ENCODE assay signal across 15 cellular contexts in genomic region chr9:77021289-77021927, GRCh38. TPM values are rescaled to one million over a fixed set of nuclear protein-coding genes. Genes with fewer than 3 reads are reported as not detected.
DNase-seq lines count a peak whose midpoint lies in the region; ATAC-seq and TF ChIP-seq lines count a peak whose summit lies in the region.
"Had no signal": no experiment of that assay in that cellular context is flagged by ENCODE, and none has a peak within 500 bp of the region (broad histone marks: within the 10 kb centered on the region; RNA-seq: fewer than 3 reads in every experiment).

No MANE protein-coding gene starts in this region.

- H3K9ac ChIP-seq in iPS-18a (ENCODE audit: low read length): no peak overlapping the region
- H3K9ac ChIP-seq in GM23248: no peak overlapping the region

- no peak for DNase-seq in CD4-positive, CD25-positive, alpha-beta regulatory T cell
- DNase-seq in kidney glomerular epithelial cell (lab: John Stamatoyannopoulos, UW): no peak
- DNase-seq in GM23248: no peak
- no peak for DNase-seq in NCI-H1417 treated with DMSO at 0.1 percent for 48 hours (lab: John Stamatoyannopoulos, UW)
- DNase-seq: adrenal gland; CD8-positive, alpha-beta T cell; colonic mucosa; NCI-H1105; NCI-H345 had no signal

- in situ Hi-C loops in GM23248 (cut with MboI): no loop called here

- H3K9me3 ChIP-seq in CD4-positive, CD25-positive, alpha-beta regulatory T cell (ENCODE audit: control insufficient read depth in 2 of 2, low read length in 2 of 2): no peaks in the 10 kb centered on the region
- H3K9me3 ChIP-seq in iPS-18a (ENCODE audit: control insufficient read depth, low read depth, low read length) (no peaks in the 10 kb centered on the region), GM23248 (ENCODE audit: low read depth) (no peaks in the 10 kb centered on the region)
- H3K9me3 ChIP-seq: adrenal gland, colonic mucosa had no signal

- no peak overlapping the region for H3K27ac Mint-ChIP-seq in CD4-positive, CD25-positive, alpha-beta regulatory T cell
- no peak overlapping the region for H3K27ac Mint-ChIP-seq in activated T-helper 17 cell treated with anti-CD3 and anti-CD28 coated beads, Interleukin-2, amount 50 U/mL, for 72 hours
- H3K27ac Mint-ChIP-seq: CD8-positive, alpha-beta T cell had no signal

- H3K27me3 ChIP-seq in CD4-positive, CD25-positive, alpha-beta regulatory T cell (ENCODE audit: control insufficient read depth, insufficient read depth, low read length): peaks cover 30% of the 10 kb centered on the region
- peaks cover 89% of the 10 kb centered on the region for H3K27me3 ChIP-seq in iPS-18a (ENCODE audit: control insufficient read depth, insufficient read depth, low read length)
- peaks cover 77% of the 10 kb centered on the region for H3K27me3 ChIP-seq in GM23248 (replicated peaks; ENCODE audit: insufficient read depth)

- H2AFZ ChIP-seq in GM23248: no peak overlapping the region

- H3K27ac ChIP-seq in 22Rv1: peak overlapping the region; percentile 31
- H3K27ac ChIP-seq in CD4-positive, CD25-positive, alpha-beta regulatory T cell (ENCODE audit: insufficient read depth, low read length, poor library complexity, severe bottlenecking): no peak overlapping the region
- H3K27ac ChIP-seq in iPS-18a (ENCODE audit: low read length): no peak overlapping the region
- H3K27ac ChIP-seq in GM23248: no peak overlapping the region
- H3K27ac ChIP-seq: adrenal gland, colonic mucosa had no signal

- peaks cover 74% of the 10 kb centered on the region for H3K27me3 Mint-ChIP-seq in CD4-positive, CD25-positive, alpha-beta regulatory T cell
- peaks cover 66% of the 10 kb centered on the region for H3K27me3 Mint-ChIP-seq in activated T-helper 17 cell treated with anti-CD3 and anti-CD28 coated beads, Interleukin-2, amount 50 U/mL, for 72 hours

- H3K4me3 Mint-ChIP-seq in CD4-positive, CD25-positive, alpha-beta regulatory T cell: peak overlapping the region; percentile 6 to 58 (median 46)
- peak overlapping the region; percentile 41 for H3K4me3 Mint-ChIP-seq in activated T-helper 17 cell treated with anti-CD3 and anti-CD28 coated beads, Interleukin-2, amount 50 U/mL, for 72 hours

- H3K4me1 ChIP-seq in CD4-positive, CD25-positive, alpha-beta regulatory T cell (ENCODE audit: control insufficient read depth, insufficient read depth, low read length, poor library complexity, severe bottlenecking): peaks cover 10% of the 10 kb centered on the region
- H3K4me1 ChIP-seq in iPS-18a (ENCODE audit: control insufficient read depth, low read depth, low read length) (peaks cover 49% of the 10 kb centered on the region), GM23248 (ENCODE audit: insufficient read depth) (no peaks in the 10 kb centered on the region)
- H3K4me1 ChIP-seq: colonic mucosa had no signal

- H3K4me2 ChIP-seq in GM23248 (ENCODE audit: unreplicated experiment): no peak overlapping the region

- no peaks in the 10 kb centered on the region for H3K9me2 ChIP-seq in GM23248 (ENCODE audit: insufficient read depth)

- H3K9me3 Mint-ChIP-seq in CD4-positive, CD25-positive, alpha-beta regulatory T cell: no peaks in the 10 kb centered on the region
- no peaks in the 10 kb centered on the region for H3K9me3 Mint-ChIP-seq in activated T-helper 17 cell treated with anti-CD3 and anti-CD28 coated beads, Interleukin-2, amount 50 U/mL, for 72 hours
- H3K9me3 Mint-ChIP-seq: CD8-positive, alpha-beta T cell had no signal

- ATAC-seq in CD4-positive, CD25-positive, alpha-beta regulatory T cell (ENCODE audit: low read depth in 2 of 2): no peak
- ATAC-seq in activated T-helper 17 cell treated with anti-CD3 and anti-CD28 coated beads, Interleukin-2, amount 50 U/mL, for 72 hours (replicated peaks): no peak
- ATAC-seq: CD8-positive, alpha-beta T cell; sciatic nerve had no signal

- no peaks in the 10 kb centered on the region for H3K36me3 ChIP-seq in CD4-positive, CD25-positive, alpha-beta regulatory T cell (ENCODE audit: control insufficient read depth, insufficient read depth, low read length)
- no peaks in the 10 kb centered on the region for H3K36me3 ChIP-seq in iPS-18a (ENCODE audit: control insufficient read depth, low read depth, low read length)
- H3K36me3 ChIP-seq in GM23248 (ENCODE audit: low read depth): no peaks in the 10 kb centered on the region
- H3K36me3 ChIP-seq: adrenal gland, colonic mucosa had no signal

- WGBS in GM23248 (ENCODE audit: low coverage in 1 of 2, low lambda C conversion rate in 2 of 2, missing lambda C conversion rate in 2 of 2), 2 experiments: 8 to 10% methylated on average over 24 of the region's 24 CpGs

- no peaks in the 10 kb centered on the region for H3K36me3 Mint-ChIP-seq in CD4-positive, CD25-positive, alpha-beta regulatory T cell
- H3K36me3 Mint-ChIP-seq in activated T-helper 17 cell treated with anti-CD3 and anti-CD28 coated beads, Interleukin-2, amount 50 U/mL, for 72 hours (ENCODE audit: low read depth): no peaks in the 10 kb centered on the region
- H3K36me3 Mint-ChIP-seq: CD8-positive, alpha-beta T cell had no signal

- TF ChIP-seq CTCF in 22Rv1 (IDR thresholded peaks at IDR 0.05): no peak

- H3K4me3 ChIP-seq in CD4-positive, CD25-positive, alpha-beta regulatory T cell (ENCODE audit: low read depth, low read length): no peak overlapping the region
- H3K4me3 ChIP-seq in iPS-18a (ENCODE audit: low read length) (peak overlapping the region; percentile 56), GM23248 (no peak overlapping the region)
- H3K4me3 ChIP-seq: adrenal gland, colonic mucosa had no signal

- H4K20me1 ChIP-seq in GM23248 (ENCODE audit: insufficient read depth): no peaks in the 10 kb centered on the region

- H3F3A ChIP-seq in GM23248 (ENCODE audit: insufficient read depth): no peaks in the 10 kb centered on the region

- H3K79me2 ChIP-seq in GM23248 (ENCODE audit: insufficient read depth): no peaks in the 10 kb centered on the region

- peaks cover 0 to 38% (median 15%) of the 10 kb centered on the region in 4 donors for H3K4me1 Mint-ChIP-seq in CD4-positive, CD25-positive, alpha-beta regulatory T cell
- peaks cover 5% of the 10 kb centered on the region for H3K4me1 Mint-ChIP-seq in activated T-helper 17 cell treated with anti-CD3 and anti-CD28 coated beads, Interleukin-2, amount 50 U/mL, for 72 hours

RNA-seq across cellular contexts. Expression of gene FOXB2, which starts 2.0 kb away (rescaled TPM):
- not detected for total RNA-seq in CD4-positive, CD25-positive, alpha-beta regulatory T cell
- not detected for polyA plus RNA-seq in CD4-positive, CD25-positive, alpha-beta regulatory T cell
- total RNA-seq in activated T-helper 17 cell treated with anti-CD3 and anti-CD28 coated beads, Interleukin-2, amount 50 U/mL, for 72 hours: not detected
- not detected in 2 replicates for total RNA-seq in GM23248 (2014; rRNA removed; shearing (Covaris generic))
- not detected in 2 replicates for polyA plus RNA-seq in GM23248 (2016; fragmentation: Nextera tagmentation; extraction: Ambion mirVana)
- total RNA-seq: adrenal gland; CD8-positive, alpha-beta T cell; colonic mucosa; fibroblast of villous mesenchyme; OCI-LY7; sciatic nerve had no signal
- polyA plus RNA-seq: adrenal gland had no signal
